In the genomic region with DNA sequence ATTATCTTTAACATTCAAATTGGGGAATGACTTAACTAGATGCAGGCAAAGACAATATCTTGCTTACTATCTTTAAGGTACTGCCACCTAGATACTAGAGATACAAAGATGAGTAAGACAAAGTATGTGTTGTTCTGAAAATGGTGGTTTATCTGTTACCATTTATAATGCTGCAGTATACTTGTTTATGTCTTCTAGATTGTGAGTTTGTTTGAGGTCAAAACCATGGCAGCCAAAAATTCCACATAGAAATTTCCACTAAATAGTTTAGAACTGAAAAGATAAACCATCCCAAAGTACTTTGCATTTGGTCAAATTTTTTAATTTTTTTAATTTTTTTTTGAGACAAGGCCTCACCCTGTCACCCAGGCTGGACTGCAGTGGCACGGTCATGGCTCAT, we compare ENCODE assay signal across 25 cellular contexts.
"Had no signal": no experiment of that assay in that cellular context is flagged by ENCODE, and none has a peak within 500 bp of the region (broad histone marks: within the 10 kb centered on the region; RNA-seq: fewer than 3 reads in every experiment).

No MANE protein-coding gene starts in this region.

- H3K27me3 Mint-ChIP-seq: activated B cell treated with CpG ODN at 0.5 μM for 24 hours; activated CD4-positive, alpha-beta T cell treated with anti-CD3 and anti-CD28 coated beads, Interleukin-2, amount 10 ng/mL, durations not matched to agents 7 days and 5 days had no signal

- H3K27ac Mint-ChIP-seq: activated B cell treated with CpG ODN at 0.5 μM for 24 hours; activated CD4-positive, alpha-beta memory T cell treated with anti-CD3 and anti-CD28 coated beads for 36 hours; activated CD4-positive, alpha-beta T cell treated with anti-CD3 and anti-CD28 coated beads, Interleukin-2, amount 10 ng/mL, durations not matched to agents 7 days and 5 days; activated naive CD8-positive, alpha-beta T cell treated with anti-CD3 and anti-CD28 coated beads, Interleukin-2, amount 10 ng/mL, durations not matched to agents 7 days and 5 days; activated T-cell treated with anti-CD3 and anti-CD28 coated beads, Interleukin-2, amount 50 U/mL, for 72 hours; activated T-helper 2 cell treated with anti-CD3 and anti-CD28 coated beads, Interferon-gamma antibody, Interleukin-2, Interleukin-4, amounts not matched to agents 10 μg/mL and 5 μg/mL and 100 μg/mL, durations not matched to agents 14 hours and 24 hours and 36 hours; T-helper 17 cell had no signal

- H3K4me3 Mint-ChIP-seq: activated B cell treated with CpG ODN at 0.5 μM for 24 hours; activated CD4-positive, alpha-beta memory T cell treated with anti-CD3 and anti-CD28 coated beads for 36 hours; activated CD4-positive, alpha-beta T cell treated with anti-CD3 and anti-CD28 coated beads, Interleukin-2, amount 10 ng/mL, durations not matched to agents 7 days and 5 days; activated naive CD8-positive, alpha-beta T cell treated with anti-CD3 and anti-CD28 coated beads, Interleukin-2, amount 10 ng/mL, durations not matched to agents 7 days and 5 days; activated T-cell treated with anti-CD3 and anti-CD28 coated beads, Interleukin-2, amount 50 U/mL, for 72 hours; T-helper 17 cell had no signal

- H3K27ac ChIP-seq: adrenal gland, Peyer's patch had no signal

- H3K4me1 Mint-ChIP-seq: activated B cell treated with CpG ODN at 0.5 μM for 24 hours; activated CD4-positive, alpha-beta T cell treated with anti-CD3 and anti-CD28 coated beads, Interleukin-2, amount 10 ng/mL, durations not matched to agents 7 days and 5 days; activated naive CD8-positive, alpha-beta T cell treated with anti-CD3 and anti-CD28 coated beads, Interleukin-2, amount 10 ng/mL, durations not matched to agents 7 days and 5 days; T-helper 17 cell had no signal

- H3K9me3 Mint-ChIP-seq: activated B cell treated with CpG ODN at 0.5 μM for 24 hours; activated CD4-positive, alpha-beta memory T cell treated with anti-CD3 and anti-CD28 coated beads for 36 hours; activated CD4-positive, alpha-beta T cell treated with anti-CD3 and anti-CD28 coated beads, Interleukin-2, amount 10 ng/mL, durations not matched to agents 7 days and 5 days; activated naive CD8-positive, alpha-beta T cell treated with anti-CD3 and anti-CD28 coated beads, Interleukin-2, amount 10 ng/mL, durations not matched to agents 7 days and 5 days; activated T-cell treated with anti-CD3 and anti-CD28 coated beads, Interleukin-2, amount 50 U/mL, for 72 hours; activated T-helper 2 cell treated with anti-CD3 and anti-CD28 coated beads, Interferon-gamma antibody, Interleukin-2, Interleukin-4, amounts not matched to agents 10 μg/mL and 5 μg/mL and 100 μg/mL, durations not matched to agents 14 hours and 24 hours and 36 hours had no signal

- ATAC-seq: activated T-cell treated with anti-CD3 and anti-CD28 coated beads, Interleukin-2, amount 50 U/mL, for 72 hours; T-helper 17 cell had no signal

- H3K36me3 ChIP-seq: adrenal gland, Peyer's patch had no signal

- H3K4me3 ChIP-seq: adrenal gland, Peyer's patch had no signal

- H3K27me3 ChIP-seq: adrenal gland, Peyer's patch had no signal

- H3K9me3 ChIP-seq: adrenal gland, Peyer's patch had no signal

- DNase-seq: activated B cell treated with CpG ODN at 0.5 μM for 24 hours; activated CD4-positive, alpha-beta memory T cell treated with anti-CD3 and anti-CD28 coated beads for 36 hours; activated CD4-positive, alpha-beta T cell treated with anti-CD3 and anti-CD28 coated beads, Interleukin-2, amount 10 ng/mL, durations not matched to agents 7 days and 5 days; activated CD8-positive, alpha-beta memory T cell treated with anti-CD3 and anti-CD28 coated beads for 24 hours; activated naive CD4-positive, alpha-beta T cell treated with anti-CD3 and anti-CD28 coated beads, Interleukin-2, amount 50 U/mL, for 16 hours; activated naive CD8-positive, alpha-beta T cell treated with anti-CD3 and anti-CD28 coated beads, Interleukin-2, amount 10 ng/mL, durations not matched to agents 7 days and 5 days; activated T-cell treated with anti-CD3 and anti-CD28 coated beads for 4 hours; activated T-cell treated with anti-CD3 and anti-CD28 coated beads, Interleukin-2, amount 50 U/mL, for 72 hours; adrenal gland; anterior cingulate cortex; cerebellar nuclear complex; NCI-H1092; NCI-H1417; NCI-H1930; NCI-H2171; NCI-H226; NCI-H526; NCI-H82; NK-92 treated with Interleukin-12 subunit alpha and Interleukin-12 subunit beta, amount 100 ng/mL, for 24 hours; OCI-M1; Peyer's patch; SHP77; T-helper 17 cell; T-helper 9 cell had no signal

- H3K36me3 Mint-ChIP-seq: activated CD4-positive, alpha-beta memory T cell treated with anti-CD3 and anti-CD28 coated beads for 36 hours; activated naive CD8-positive, alpha-beta T cell treated with anti-CD3 and anti-CD28 coated beads, Interleukin-2, amount 10 ng/mL, durations not matched to agents 7 days and 5 days had no signal
